Comparison of ENCODE assay signal across 15 cellular contexts in genomic region chr1:235324296-235324695, GRCh38. TPM values are rescaled to one million over a fixed set of nuclear protein-coding genes. Genes with fewer than 3 reads are reported as not detected.
A peak's percentile ranks its signal among the peaks of the same experiment; 100 is the strongest.
DNase-seq lines count a peak whose midpoint lies in the region; ATAC-seq and TF ChIP-seq lines count a peak whose summit lies in the region.
"Had no signal": no experiment of that assay in that cellular context is flagged by ENCODE, and none has a peak within 500 bp of the region (broad histone marks: within the 10 kb centered on the region; RNA-seq: fewer than 3 reads in every experiment).

No MANE protein-coding gene starts in this region.

- TF ChIP-seq CTCF in fibroblast of lung (conservative IDR thresholded peaks at IDR 0.05 in 1 of 2, IDR thresholded peaks at IDR 0.05 in 1 of 2; ENCODE audit: low read depth in 1 of 2, low read length in 2 of 2): no peak

- no peaks in the 10 kb centered on the region for H3K9me3 Mint-ChIP-seq in activated naive CD4-positive, alpha-beta T cell treated with anti-CD3 and anti-CD28 coated beads for 36 hours
- peaks cover 0 to 4% of the 10 kb centered on the region in 2 donors for H3K9me3 Mint-ChIP-seq in activated naive CD4-positive, alpha-beta T cell treated with anti-CD3 and anti-CD28 coated beads, Interleukin-2, amount 50 U/mL, for 72 hours
- no peaks in the 10 kb centered on the region for H3K9me3 Mint-ChIP-seq in T-cell
- no peaks in the 10 kb centered on the region for H3K9me3 Mint-ChIP-seq in stimulated activated naive B cell treated with anti-CD40 and anti-IgM and Interleukin-4, amounts not matched to agents 10 μg/mL and 1 μg/mL and 100 μg/mL, for 72 hours

- no peak overlapping the region for H3K27ac ChIP-seq in fibroblast of lung (ENCODE audit: insufficient read depth, low read length)
- no peak overlapping the region for H3K27ac ChIP-seq in neuronal stem cell (replicated peaks; ENCODE audit: low read length)
- H3K27ac ChIP-seq: vagina had no signal

- H2AK5ac ChIP-seq in neuronal stem cell (ENCODE audit: low read depth, low read length): no peak overlapping the region

- H3K4me1 Mint-ChIP-seq in activated naive CD4-positive, alpha-beta T cell treated with anti-CD3 and anti-CD28 coated beads for 36 hours (ENCODE audit: low read depth): peaks cover 51% of the 10 kb centered on the region
- peaks cover 60 to 66% (median 62%) of the 10 kb centered on the region in 3 donors for H3K4me1 Mint-ChIP-seq in T-cell
- peaks cover 27 to 52% of the 10 kb centered on the region in 2 donors for H3K4me1 Mint-ChIP-seq in stimulated activated naive B cell treated with anti-CD40 and anti-IgM and Interleukin-4, amounts not matched to agents 10 μg/mL and 1 μg/mL and 100 μg/mL, for 72 hours

- H3K4me1 ChIP-seq in fibroblast of lung (ENCODE audit: control insufficient read depth, extremely low read depth, insufficient read depth, low read length): no peaks in the 10 kb centered on the region
- H3K4me1 ChIP-seq in neuronal stem cell (ENCODE audit: control insufficient read depth in 2 of 2, insufficient read depth in 1 of 2, low read depth in 1 of 2, low read length in 2 of 2): peaks cover 0 to 15% of the 10 kb centered on the region in 2 donors

- no peak overlapping the region for H2BK5ac ChIP-seq in neuronal stem cell (ENCODE audit: low read length)

- H3K4me3 ChIP-seq in fibroblast of lung (replicated peaks in 1 of 4; ENCODE audit: control extremely low read depth in 1 of 4, insufficient read depth in 1 of 4, low read depth in 3 of 4, low read length in 4 of 4) (no peak overlapping the region), neuronal stem cell (ENCODE audit: low read length in 2 of 2) (no peak overlapping the region)
- H3K4me3 ChIP-seq: vagina had no signal

- no peak overlapping the region for H4K91ac ChIP-seq in neuronal stem cell (ENCODE audit: low read depth, low read length, poor library complexity)

- H4K8ac ChIP-seq in neuronal stem cell (ENCODE audit: low read depth, low read length): no peak overlapping the region

- H3K79me1 ChIP-seq in neuronal stem cell (ENCODE audit: low read depth, low read length): peaks cover 9% of the 10 kb centered on the region

- H3K79me2 ChIP-seq in fibroblast of lung (ENCODE audit: control insufficient read depth, insufficient read depth, low read length): peaks cover 84% of the 10 kb centered on the region

- no peak overlapping the region for H2BK15ac ChIP-seq in neuronal stem cell (ENCODE audit: low read length)

- 100% methylated on average over 1 of the region's 5 CpGs; no CpG with 5 or more reads in 1 of the 2 donors for WGBS in neuronal stem cell (ENCODE audit: extremely low coverage in 2 of 2, insufficient read length in 2 of 2, insufficient replicate concordance in 1 of 2), 2 donors

- H3K4ac ChIP-seq in neuronal stem cell (ENCODE audit: low read length): no peak overlapping the region

- H3K27me3 Mint-ChIP-seq in activated naive CD4-positive, alpha-beta T cell treated with anti-CD3 and anti-CD28 coated beads for 36 hours (ENCODE audit: low read depth): no peaks in the 10 kb centered on the region
- no peaks in the 10 kb centered on the region for H3K27me3 Mint-ChIP-seq in T-cell
- H3K27me3 Mint-ChIP-seq in stimulated activated naive B cell treated with anti-CD40 and anti-IgM and Interleukin-4, amounts not matched to agents 10 μg/mL and 1 μg/mL and 100 μg/mL, for 72 hours: no peaks in the 10 kb centered on the region

- no peaks in the 10 kb centered on the region for H4K20me1 ChIP-seq in fibroblast of lung (ENCODE audit: control insufficient read depth, extremely low read depth, insufficient read depth, low read length)

- no peak overlapping the region for H3K14ac ChIP-seq in neuronal stem cell (ENCODE audit: low read length)

- H3K9me3 ChIP-seq in fibroblast of lung (ENCODE audit: control insufficient read depth, insufficient read depth, low read depth, low read length) (no peaks in the 10 kb centered on the region), neuronal stem cell (replicated peaks in 1 of 2; ENCODE audit: control insufficient read depth in 2 of 2, insufficient read depth in 1 of 2, low read depth in 1 of 2, low read length in 2 of 2) (no peaks in the 10 kb centered on the region)
- H3K9me3 ChIP-seq: vagina had no signal

- no peak for ATAC-seq in activated naive CD4-positive, alpha-beta T cell treated with anti-CD3 and anti-CD28 coated beads, Interleukin-2, amount 50 U/mL, for 72 hours
- ATAC-seq in T-cell (replicated peaks in 1 of 4) (no peak), left lobe of liver (no peak)
- no peak for ATAC-seq in stimulated activated naive B cell treated with anti-CD40 and anti-IgM and Interleukin-4, amounts not matched to agents 10 μg/mL and 1 μg/mL and 100 μg/mL, for 72 hours (replicated peaks)

- intact Hi-C loops in activated naive CD4-positive, alpha-beta T cell treated with anti-CD3 and anti-CD28 coated beads for 36 hours (cut with micrococcal nuclease): no loop called here

- no peaks in the 10 kb centered on the region for H3K27me3 ChIP-seq in fibroblast of lung (ENCODE audit: control insufficient read depth, insufficient read depth, low read length)
- no peaks in the 10 kb centered on the region for H3K27me3 ChIP-seq in neuronal stem cell (ENCODE audit: control insufficient read depth in 3 of 3, insufficient read depth in 3 of 3, low read depth in 1 of 3, low read length in 3 of 3)
- H3K27me3 ChIP-seq: vagina had no signal

- H3K36me3 Mint-ChIP-seq in activated naive CD4-positive, alpha-beta T cell treated with anti-CD3 and anti-CD28 coated beads for 36 hours (ENCODE audit: low read depth): peaks cover 33% of the 10 kb centered on the region
- H3K36me3 Mint-ChIP-seq in activated naive CD4-positive, alpha-beta T cell treated with anti-CD3 and anti-CD28 coated beads, Interleukin-2, amount 50 U/mL, for 72 hours: peaks cover 18 to 39% of the 10 kb centered on the region in 2 donors
- peaks cover 23% of the 10 kb centered on the region for H3K36me3 Mint-ChIP-seq in T-cell
- H3K36me3 Mint-ChIP-seq in stimulated activated naive B cell treated with anti-CD40 and anti-IgM and Interleukin-4, amounts not matched to agents 10 μg/mL and 1 μg/mL and 100 μg/mL, for 72 hours: peaks cover 37 to 44% of the 10 kb centered on the region in 2 donors

- H3K36me3 ChIP-seq in fibroblast of lung (ENCODE audit: control insufficient read depth, insufficient read depth, low read length): no peaks in the 10 kb centered on the region
- H3K36me3 ChIP-seq in neuronal stem cell (replicated peaks in 1 of 2; ENCODE audit: control insufficient read depth in 2 of 2, insufficient read depth in 2 of 2, low read length in 2 of 2): peaks cover 3 to 65% of the 10 kb centered on the region in 2 donors

- H3K4me2 ChIP-seq in fibroblast of lung (ENCODE audit: extremely low read depth, insufficient read depth, low read length): peak overlapping the region; percentile 58
- no peak overlapping the region for H3K4me2 ChIP-seq in neuronal stem cell (ENCODE audit: insufficient read depth, low read length, poor library complexity, severe bottlenecking)

- no peak overlapping the region for H3K18ac ChIP-seq in neuronal stem cell (ENCODE audit: low read length)

- no peak overlapping the region for H3K9ac ChIP-seq in fibroblast of lung (ENCODE audit: insufficient read depth, low read length)
- H3K9ac ChIP-seq in neuronal stem cell (ENCODE audit: low read depth, low read length, poor library complexity): no peak overlapping the region

- CTCF ChIA-PET in activated naive CD4-positive, alpha-beta T cell treated with anti-CD3 and anti-CD28 coated beads for 36 hours (lab: Charles Lee): interaction anchor here (0.7 to 1.4 kb wide), 5 partner anchors 11 to 92 kb away, joined by 3 to 4 read pairs (median 3); no protein-coding TSS in a partner anchor
- CTCF ChIA-PET in T-cell (lab: Charles Lee): interaction anchor here (0.9 to 2.1 kb wide), 5 partner anchors 11 to 118 kb away, joined by 3 to 9 read pairs (median 3); no protein-coding TSS in a partner anchor

- peak overlapping the region; percentile 73 for H3K27ac Mint-ChIP-seq in activated naive CD4-positive, alpha-beta T cell treated with anti-CD3 and anti-CD28 coated beads for 36 hours
- H3K27ac Mint-ChIP-seq in activated naive CD4-positive, alpha-beta T cell treated with anti-CD3 and anti-CD28 coated beads, Interleukin-2, amount 50 U/mL, for 72 hours: peak overlapping the region in 1 of 2 donors; percentile 87
- H3K27ac Mint-ChIP-seq in T-cell: peak overlapping the region; percentile 62 to 82
- H3K27ac Mint-ChIP-seq in stimulated activated naive B cell treated with anti-CD40 and anti-IgM and Interleukin-4, amounts not matched to agents 10 μg/mL and 1 μg/mL and 100 μg/mL, for 72 hours: peak overlapping the region; percentile 43

- POLR2A ChIA-PET in T-cell (lab: Charles Lee): interaction anchor here (0.5 to 2.1 kb wide), 12 partner anchors 10 to 198 kb away, joined by 3 to 10 read pairs (median 4); no protein-coding TSS in a partner anchor

- H2AFZ ChIP-seq in fibroblast of lung (ENCODE audit: low read length): no peak overlapping the region
- H2AFZ ChIP-seq in neuronal stem cell (ENCODE audit: low read length): no peak overlapping the region

- no peak overlapping the region for H2BK120ac ChIP-seq in neuronal stem cell (ENCODE audit: low read depth, low read length)

- H3K23ac ChIP-seq in neuronal stem cell (ENCODE audit: low read depth, low read length, poor library complexity): no peak overlapping the region

- no peak overlapping the region for H2BK12ac ChIP-seq in neuronal stem cell (ENCODE audit: low read length)

- DNase-seq in activated naive CD4-positive, alpha-beta T cell treated with anti-CD3 and anti-CD28 coated beads for 36 hours: no peak
- DNase-seq in activated naive CD4-positive, alpha-beta T cell treated with anti-CD3 and anti-CD28 coated beads, Interleukin-2, amount 50 U/mL, for 72 hours (ENCODE audit: low spot score in 2 of 2): no peak
- DNase-seq in T-cell (no peak), fibroblast of lung (ENCODE audit: low read depth in 2 of 2) (no peak), HT-29 (ENCODE audit: low spot score) (no peak), neuronal stem cell (ENCODE audit: low spot score) (no peak), left lobe of liver (ENCODE audit: low spot score) (no peak)
- DNase-seq in stimulated activated naive B cell treated with anti-CD40 and anti-IgM and Interleukin-4, amounts not matched to agents 10 μg/mL and 1 μg/mL and 100 μg/mL, for 72 hours: no peak
- DNase-seq: cortex of kidney, GF-D8, NCI-H1092, NCI-H510A treated with DMSO at 0.1 percent for 48 hours, Right ventricle myocardium superior, small intestine had no signal

- peak overlapping the region; percentile 51 for H3K4me3 Mint-ChIP-seq in activated naive CD4-positive, alpha-beta T cell treated with anti-CD3 and anti-CD28 coated beads for 36 hours
- peak overlapping the region in 2 of 3 donors; percentile 64 to 99 for H3K4me3 Mint-ChIP-seq in T-cell
- peak overlapping the region; percentile 70 to 82 for H3K4me3 Mint-ChIP-seq in stimulated activated naive B cell treated with anti-CD40 and anti-IgM and Interleukin-4, amounts not matched to agents 10 μg/mL and 1 μg/mL and 100 μg/mL, for 72 hours

RNA-seq across cellular contexts. Expression of gene ARID4B, which starts 3.7 kb away (rescaled TPM):
- total RNA-seq in activated naive CD4-positive, alpha-beta T cell treated with anti-CD3 and anti-CD28 coated beads for 36 hours: 10 to 100 TPM; 39.9 to 43.8 TPM
- total RNA-seq in activated naive CD4-positive, alpha-beta T cell treated with anti-CD3 and anti-CD28 coated beads, Interleukin-2, amount 50 U/mL, for 72 hours: 10 to 100 TPM; 58.4 to 65.7 TPM
- total RNA-seq in T-cell: 100 to 1,000 TPM in 2 of 5 donors, 10 to 100 TPM in 3; 70.4 to 151 (median 79.1) TPM
- total RNA-seq in fibroblast of lung: 40.6 and 42.4 TPM in 2 replicates
- polyA plus RNA-seq in fibroblast of lung: 10.7 and 15.3 TPM in 2 replicates
- 12.0 and 15.3 TPM in 2 replicates for polyA plus RNA-seq in fibroblast of lung (2012)
- 5.1 and 17.0 TPM in 2 replicates for polyA minus RNA-seq in fibroblast of lung (ENCODE audit: low replicate concordance)
- total RNA-seq in HT-29 (2014; rRNA removed; shearing (Covaris generic)): 30.0 and 34.5 TPM in 2 replicates
- polyA plus RNA-seq in neuronal stem cell (2013, experiment 1 of 2): 32.4 TPM
- polyA plus RNA-seq in neuronal stem cell (2013, experiment 2 of 2): 34.6 TPM
- total RNA-seq in left lobe of liver: 10.9 TPM

RNA-seq across cellular contexts. Expression of gene GGPS1, which starts 4.1 kb away (rescaled TPM):
- 10 to 100 TPM; 35.3 to 36.9 TPM for total RNA-seq in activated naive CD4-positive, alpha-beta T cell treated with anti-CD3 and anti-CD28 coated beads for 36 hours
- 10 to 100 TPM; 33.6 to 36.1 TPM for total RNA-seq in activated naive CD4-positive, alpha-beta T cell treated with anti-CD3 and anti-CD28 coated beads, Interleukin-2, amount 50 U/mL, for 72 hours
- total RNA-seq in T-cell (10 to 100 TPM; 32.2 to 44.0 (median 39.8) TPM), fibroblast of lung (18.2 and 24.3 TPM in 2 replicates), left lobe of liver (8.6 TPM)
- 28.1 and 37.5 TPM in 2 replicates for polyA plus RNA-seq in fibroblast of lung
- polyA plus RNA-seq in fibroblast of lung (2012): 24.0 and 33.1 TPM in 2 replicates
- polyA minus RNA-seq in fibroblast of lung (ENCODE audit: low replicate concordance): 1.4 and 4.7 TPM in 2 replicates
- total RNA-seq in HT-29 (2014; rRNA removed; shearing (Covaris generic)): 10.0 and 13.6 TPM in 2 replicates
- 61.2 TPM for polyA plus RNA-seq in neuronal stem cell (2013, experiment 1 of 2)
- 63.6 TPM for polyA plus RNA-seq in neuronal stem cell (2013, experiment 2 of 2)

RNA-seq across cellular contexts. Expression of gene TBCE, which starts 42.9 kb away (rescaled TPM):
- total RNA-seq in activated naive CD4-positive, alpha-beta T cell treated with anti-CD3 and anti-CD28 coated beads for 36 hours: 10 to 100 TPM; 18.8 to 22.1 TPM
- total RNA-seq in activated naive CD4-positive, alpha-beta T cell treated with anti-CD3 and anti-CD28 coated beads, Interleukin-2, amount 50 U/mL, for 72 hours: 10 to 100 TPM; 26.9 to 28.8 TPM
- total RNA-seq in T-cell (10 to 100 TPM; 15.6 to 21.5 (median 18.6) TPM), fibroblast of lung (18.2 and 31.4 TPM in 2 replicates), left lobe of liver (13.6 TPM)
- 32.0 and 46.9 TPM in 2 replicates for polyA plus RNA-seq in fibroblast of lung
- polyA plus RNA-seq in fibroblast of lung (2012): 34.6 and 42.3 TPM in 2 replicates
- 1.3 and 4.4 TPM in 2 replicates for polyA minus RNA-seq in fibroblast of lung (ENCODE audit: low replicate concordance)
- total RNA-seq in HT-29 (2014; rRNA removed; shearing (Covaris generic)): 12.8 and 13.9 TPM in 2 replicates
- 35.1 TPM for polyA plus RNA-seq in neuronal stem cell (2013, experiment 1 of 2)
- 32.3 TPM for polyA plus RNA-seq in neuronal stem cell (2013, experiment 2 of 2)
